In genomic region chr13:97288486-97288900, GRCh38 we compare ENCODE assay signal across 1 cellular context.
TF ChIP-seq lines count a peak whose summit lies in the region.

No MANE protein-coding gene starts in this region.

TF ChIP-seq in GM12878, 131 proteins besides CTCF, POLR2A, EP300 and RAD21 (continued from another document):
- TF ChIP-seq LARP7 (IDR thresholded peaks at IDR 0.05) (no peak), ZZZ3 (IDR thresholded peaks at IDR 0.05; ENCODE audit: control insufficient read depth, insufficient read length, low read depth) (no peak), ZNF24 (IDR thresholded peaks at IDR 0.05) (no peak), BRCA1 (IDR thresholded peaks at IDR 0.05; ENCODE audit: low read depth, low read length) (no peak), NRF1 (conservative IDR thresholded peaks at IDR 0.05; ENCODE audit: low read depth, low read length) (no peak), YBX1 (IDR thresholded peaks at IDR 0.05) (no peak), MYC (IDR thresholded peaks at IDR 0.05; ENCODE audit: insufficient read depth, insufficient read length, insufficient replicate concordance, low read length, severe bottlenecking) (no peak), WRNIP1 (IDR thresholded peaks at IDR 0.05; ENCODE audit: borderline replicate concordance, low read depth, low read length) (no peak), HSF1 (IDR thresholded peaks at IDR 0.05; ENCODE audit: low read depth, low read length) (no peak), E2F8 (IDR thresholded peaks at IDR 0.05; ENCODE audit: low read depth, partially characterized antibody) (no peak), ASH2L (IDR thresholded peaks at IDR 0.05; ENCODE audit: borderline replicate concordance, low read depth) (no peak), RB1 (IDR thresholded peaks at IDR 0.05; ENCODE audit: borderline replicate concordance) (no peak), KDM1A (IDR thresholded peaks at IDR 0.05; ENCODE audit: borderline replicate concordance) (no peak), YY1 (IDR thresholded peaks at IDR 0.05; ENCODE audit: low read depth, low read length) (no peak)
